In the genomic region with DNA sequence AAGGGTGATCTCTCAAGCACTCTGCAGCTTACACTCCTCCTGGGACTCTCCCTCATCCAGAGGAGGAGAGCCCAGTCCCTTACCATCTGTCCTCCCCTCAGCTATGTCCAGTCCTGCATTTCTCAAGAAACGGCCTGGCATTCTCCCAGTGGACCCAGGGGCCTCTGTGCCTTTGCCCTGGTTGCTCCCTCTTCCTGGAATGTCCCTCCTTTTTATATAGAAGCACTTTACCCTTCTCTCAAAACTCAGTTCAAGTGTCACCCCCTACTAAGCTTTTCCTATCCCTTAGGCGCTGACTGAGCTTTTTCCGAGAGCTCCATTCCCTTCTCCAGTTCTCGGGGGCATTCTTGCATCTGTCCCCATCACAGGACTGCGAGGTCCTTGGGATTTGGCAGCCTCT, we compare ENCODE assay signal across 12 cellular contexts. TPM values are rescaled to one million over a fixed set of nuclear protein-coding genes. Genes with fewer than 3 reads are reported as not detected.
DNase-seq lines count a peak whose midpoint lies in the region; ATAC-seq and TF ChIP-seq lines count a peak whose summit lies in the region.
"Had no signal": no experiment of that assay in that cellular context is flagged by ENCODE, and none has a peak within 500 bp of the region (broad histone marks: within the 10 kb centered on the region; RNA-seq: fewer than 3 reads in every experiment).

No MANE protein-coding gene starts in this region.

- intact Hi-C loops in CD4-positive, alpha-beta memory T cell (cut with micrococcal nuclease): no loop called here
- intact Hi-C loops in sciatic nerve (cut with DNase I): loop anchor here (5.0 kb wide), 1 partner anchor 84 kb away; no protein-coding TSS in a partner anchor

- H3K4me1 ChIP-seq in CD4-positive, alpha-beta memory T cell (ENCODE audit: insufficient read depth, low read length): peaks cover 66% of the 10 kb centered on the region

- peak overlapping the region in 5 of 7 donors; percentile 11 to 90 (median 64) for H3K27ac Mint-ChIP-seq in CD4-positive, alpha-beta memory T cell
- H3K27ac Mint-ChIP-seq in activated naive CD8-positive, alpha-beta T cell treated with anti-CD3 and anti-CD28 coated beads, Interleukin-2, amount 10 ng/mL, durations not matched to agents 7 days and 5 days: peak overlapping the region; percentile 95
- H3K27ac Mint-ChIP-seq: activated B cell treated with CpG ODN at 0.5 μM for 24 hours had no signal

- H3K9me3 ChIP-seq in CD4-positive, alpha-beta memory T cell (ENCODE audit: control insufficient read depth in 1 of 2, low read length in 2 of 2): no peaks in the 10 kb centered on the region
- H3K9me3 ChIP-seq: psoas muscle had no signal

- POLR2A ChIA-PET in CD4-positive, alpha-beta memory T cell (lab: Charles Lee; ENCODE audit: partially characterized antibody): interaction anchor here (2.1 to 12.2 kb wide), 6 partner anchors 8 to 82 kb away, joined by 6 to 185 read pairs (median 42); partner anchors contain the start of genes GLRX5 and SYNE3
- POLR2A ChIA-PET in activated naive CD8-positive, alpha-beta T cell treated with anti-CD3 and anti-CD28 coated beads, Interleukin-2, amount 10 ng/mL, durations not matched to agents 7 days and 5 days (lab: Charles Lee): interaction anchor here (1.0 to 4.9 kb wide), 5 partner anchors 8 to 63 kb away, joined by 3 to 70 read pairs (median 5); partner anchors contain the start of genes GLRX5 and SYNE3

- H3K36me3 ChIP-seq in CD4-positive, alpha-beta memory T cell (ENCODE audit: insufficient read depth, low read length): no peaks in the 10 kb centered on the region

- CTCF ChIA-PET in CD4-positive, alpha-beta memory T cell (lab: Charles Lee; ENCODE audit: partially characterized antibody): interaction anchor here (1.3 to 25.2 kb wide), 12 partner anchors 8 to 99 kb away, joined by 4 to 845 read pairs (median 20); partner anchors contain the start of genes GLRX5 and SYNE3

- no peaks in the 10 kb centered on the region for H3K27me3 ChIP-seq in CD4-positive, alpha-beta memory T cell (ENCODE audit: insufficient read depth, low read length)
- no peaks in the 10 kb centered on the region for H3K27me3 ChIP-seq in HL-60 (ENCODE audit: insufficient read depth, poor library complexity, severe bottlenecking)

- peaks cover 8 to 9% of the 10 kb centered on the region in 2 donors for H3K36me3 Mint-ChIP-seq in CD4-positive, alpha-beta memory T cell
- peaks cover 1% of the 10 kb centered on the region for H3K36me3 Mint-ChIP-seq in activated naive CD8-positive, alpha-beta T cell treated with anti-CD3 and anti-CD28 coated beads, Interleukin-2, amount 10 ng/mL, durations not matched to agents 7 days and 5 days

- no peaks in the 10 kb centered on the region for H3K27me3 Mint-ChIP-seq in CD4-positive, alpha-beta memory T cell
- no peaks in the 10 kb centered on the region for H3K27me3 Mint-ChIP-seq in activated naive CD8-positive, alpha-beta T cell treated with anti-CD3 and anti-CD28 coated beads, Interleukin-2, amount 10 ng/mL, durations not matched to agents 7 days and 5 days
- H3K27me3 Mint-ChIP-seq: activated B cell treated with CpG ODN at 0.5 μM for 24 hours had no signal

- H3K4me1 Mint-ChIP-seq in CD4-positive, alpha-beta memory T cell: peaks cover 48 to 76% (median 63%) of the 10 kb centered on the region in 4 donors
- H3K4me1 Mint-ChIP-seq in activated naive CD8-positive, alpha-beta T cell treated with anti-CD3 and anti-CD28 coated beads, Interleukin-2, amount 10 ng/mL, durations not matched to agents 7 days and 5 days: peaks cover 66% of the 10 kb centered on the region

- no peak for ATAC-seq in activated naive CD8-positive, alpha-beta T cell treated with anti-CD3 and anti-CD28 coated beads, Interleukin-2, amount 10 ng/mL, durations not matched to agents 7 days and 5 days (ENCODE audit: low read depth)
- ATAC-seq in sciatic nerve: peak; percentile 11
- ATAC-seq: psoas muscle had no signal

- peak overlapping the region in 1 of 8 donors; percentile 13 for H3K4me3 Mint-ChIP-seq in CD4-positive, alpha-beta memory T cell
- H3K4me3 Mint-ChIP-seq in activated naive CD8-positive, alpha-beta T cell treated with anti-CD3 and anti-CD28 coated beads, Interleukin-2, amount 10 ng/mL, durations not matched to agents 7 days and 5 days: peak overlapping the region; percentile 11
- H3K4me3 Mint-ChIP-seq: activated B cell treated with CpG ODN at 0.5 μM for 24 hours, CD14-positive monocyte had no signal

- H3K27ac ChIP-seq in CD4-positive, alpha-beta memory T cell (ENCODE audit: low read depth, low read length): no peak overlapping the region
- H3K27ac ChIP-seq in HL-60 (replicated peaks): peak overlapping the region; percentile 52
- H3K27ac ChIP-seq: psoas muscle had no signal

- no peak overlapping the region for H3K4me3 ChIP-seq in CD4-positive, alpha-beta memory T cell (ENCODE audit: low read length in 2 of 2)
- no peak overlapping the region for H3K4me3 ChIP-seq in HL-60 (replicated peaks; ENCODE audit: insufficient read depth, low read length)
- H3K4me3 ChIP-seq: psoas muscle had no signal

- H3K9me3 Mint-ChIP-seq in CD4-positive, alpha-beta memory T cell: no peaks in the 10 kb centered on the region
- H3K9me3 Mint-ChIP-seq in activated naive CD8-positive, alpha-beta T cell treated with anti-CD3 and anti-CD28 coated beads, Interleukin-2, amount 10 ng/mL, durations not matched to agents 7 days and 5 days: no peaks in the 10 kb centered on the region
- H3K9me3 Mint-ChIP-seq: activated B cell treated with CpG ODN at 0.5 μM for 24 hours, CD14-positive monocyte had no signal

- TF ChIP-seq CTCF in HL-60 (IDR thresholded peaks at IDR 0.05; ENCODE audit: insufficient read depth, low read length): no peak

- no peak for DNase-seq in CD4-positive, alpha-beta memory T cell
- no peak for DNase-seq in HL-60 (ENCODE audit: low read depth in 1 of 2, low spot score in 1 of 2)
- DNase-seq in activated naive CD8-positive, alpha-beta T cell treated with anti-CD3 and anti-CD28 coated beads, Interleukin-2, amount 10 ng/mL, durations not matched to agents 7 days and 5 days: no peak
- DNase-seq in sciatic nerve (ENCODE audit: low spot score): no peak
- DNase-seq in inferior parietal cortex (ENCODE audit: extremely low spot score): no peak
- DNase-seq in cortex of kidney (lab: John Stamatoyannopoulos, UW): no peak
- DNase-seq in 8988T: no peak
- DNase-seq: activated B cell treated with CpG ODN at 0.5 μM for 24 hours, islet precursor cell, NCI-H2171, psoas muscle had no signal

RNA-seq across cellular contexts. Expression of gene GLRX5, which starts 8.9 kb away (rescaled TPM):
- 10 to 100 TPM; 17.6 to 18.7 TPM for total RNA-seq in CD4-positive, alpha-beta memory T cell
- 10 to 100 TPM; 60.3 to 74.7 TPM for polyA plus RNA-seq in CD4-positive, alpha-beta memory T cell
- total RNA-seq in activated naive CD8-positive, alpha-beta T cell treated with anti-CD3 and anti-CD28 coated beads, Interleukin-2, amount 10 ng/mL, durations not matched to agents 7 days and 5 days: 10 to 100 TPM; 33.8 to 34.7 TPM
- 25.8 TPM for total RNA-seq in sciatic nerve

RNA-seq across cellular contexts. Expression of gene SYNE3, which starts 9.5 kb away (rescaled TPM):
- total RNA-seq in CD4-positive, alpha-beta memory T cell: 10 to 100 TPM; 47.7 to 52.2 TPM
- polyA plus RNA-seq in CD4-positive, alpha-beta memory T cell: 1 to 10 TPM; 4.3 to 9.0 TPM
- 10 to 100 TPM; 79.0 to 79.1 TPM for total RNA-seq in activated naive CD8-positive, alpha-beta T cell treated with anti-CD3 and anti-CD28 coated beads, Interleukin-2, amount 10 ng/mL, durations not matched to agents 7 days and 5 days
- 75.3 TPM for total RNA-seq in sciatic nerve
